ENCODE assay signal across 10 cellular contexts in the genomic region with DNA sequence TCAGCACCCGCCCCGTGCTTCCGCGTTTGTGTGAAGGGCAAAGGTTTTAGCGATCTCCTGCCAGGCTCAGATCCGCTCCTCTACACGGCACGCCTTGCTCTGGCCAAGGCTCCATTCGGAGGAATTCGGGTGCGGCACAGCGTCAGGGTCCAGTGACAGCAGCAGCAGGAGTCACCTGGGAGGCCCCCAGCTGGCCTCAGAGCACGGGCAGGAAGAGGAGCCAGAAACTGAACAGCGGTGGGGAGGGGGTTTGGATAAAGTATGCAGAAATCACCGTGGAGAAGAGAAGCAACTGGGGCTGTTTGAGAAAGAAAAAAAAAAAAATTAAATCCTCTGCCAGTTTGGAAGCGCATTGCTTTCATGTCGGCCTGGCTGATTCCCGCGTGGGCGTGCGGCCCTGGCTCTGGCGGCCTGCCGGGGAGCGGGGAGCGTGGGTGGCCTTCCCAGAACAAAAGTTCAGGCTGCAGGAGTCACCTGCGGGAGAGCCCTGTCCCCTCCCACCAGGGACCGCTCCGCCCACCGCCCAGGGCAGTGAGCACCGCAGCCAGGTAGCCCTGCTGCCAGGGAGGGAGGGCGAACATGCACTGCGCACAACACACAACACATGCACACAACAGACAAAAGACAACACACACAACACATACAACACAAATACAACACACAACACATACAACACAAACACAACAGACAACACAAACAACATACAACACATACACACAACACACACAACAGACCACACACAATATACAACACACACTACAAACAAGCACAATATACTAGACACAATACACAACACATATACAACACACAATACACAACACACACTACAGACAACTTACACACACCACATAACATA.
DNase-seq lines count a peak whose midpoint lies in the region; ATAC-seq, FAIRE-seq and TF ChIP-seq lines count a peak whose summit lies in the region.
"Had no signal": no experiment of that assay in that cellular context is flagged by ENCODE, and none has a peak within 500 bp of the region (broad histone marks: within the 10 kb centered on the region; RNA-seq: fewer than 3 reads in every experiment).

No MANE protein-coding gene starts in this region.

- H3K27me3 ChIP-seq in Caco-2 (replicated peaks; ENCODE audit: control insufficient read depth, insufficient read depth, low read length) (no peaks in the 10 kb centered on the region), bronchial epithelial cell (ENCODE audit: control insufficient read depth, insufficient read depth, low read length) (no peaks in the 10 kb centered on the region), layer of hippocampus (ENCODE audit: control insufficient read depth, insufficient read depth, low read length) (no peaks in the 10 kb centered on the region), subcutaneous abdominal adipose tissue (ENCODE audit: control insufficient read depth in 5 of 5, insufficient read depth in 4 of 5, low read length in 5 of 5) (no peaks in the 10 kb centered on the region)

- no peaks in the 10 kb centered on the region for H3K9me3 ChIP-seq in Caco-2
- H3K9me3 ChIP-seq in subcutaneous abdominal adipose tissue (ENCODE audit: control insufficient read depth in 5 of 5, low read length in 5 of 5) = no peaks in the 10 kb centered on the region

- intact Hi-C loops in Caco-2 (cut with micrococcal nuclease; ENCODE audit: unreplicated experiment) = loop anchor here (2.0 to 10.0 kb wide), 4 partner anchors 45 to 171 kb away; partner anchors contain the start of gene ETS2

- POLR2A ChIA-PET in Caco-2 (lab: Charles Lee) = no interaction called here

- H3K4me3 ChIP-seq in Caco-2 (ENCODE audit: low read depth, low read length) = peak overlapping the region; percentile 16
- no peak overlapping the region for H3K4me3 ChIP-seq in bronchial epithelial cell (ENCODE audit: low read depth, low read length)
- peak overlapping the region; percentile 14 to 51 (median 38) for H3K4me3 ChIP-seq in subcutaneous abdominal adipose tissue (ENCODE audit: low read depth in 1 of 5, low read length in 5 of 5)

- CTCF ChIA-PET in Caco-2 (lab: Charles Lee) = no interaction called here

- peaks cover 48% of the 10 kb centered on the region for H3K4me1 ChIP-seq in Caco-2
- peaks cover 6 to 50% (median 17%) of the 10 kb centered on the region in 5 donors for H3K4me1 ChIP-seq in subcutaneous abdominal adipose tissue (ENCODE audit: control insufficient read depth in 5 of 5, insufficient read depth in 5 of 5, low read length in 5 of 5)

- H3K4me3 Mint-ChIP-seq in Caco-2 (ENCODE audit: unreplicated experiment) = no peak overlapping the region
- H3K4me3 Mint-ChIP-seq: activated naive CD4-positive, alpha-beta T cell treated with anti-CD3 and anti-CD28 coated beads, Interleukin-2, amount 50 U/mL, for 24 hours; stimulated activated naive CD8-positive, alpha-beta T cell treated with anti-CD3 and anti-CD28 coated beads, Interleukin-15, Interleukin-2, amounts not matched to agents 100 ng/mL and 50 ng/mL, for 24 hours had no signal

- H3K36me3 ChIP-seq in Caco-2 (ENCODE audit: control insufficient read depth, insufficient read depth, low read length) (no peaks in the 10 kb centered on the region), bronchial epithelial cell (ENCODE audit: control insufficient read depth, insufficient read depth, low read length) (no peaks in the 10 kb centered on the region), subcutaneous abdominal adipose tissue (ENCODE audit: control insufficient read depth in 5 of 5, insufficient read depth in 5 of 5, low read length in 5 of 5) (no peaks in the 10 kb centered on the region)

- TSS peak; percentile 96 for BruUV-seq in Caco-2 (replicated peaks; lab: Mats Ljungman, UMichigan)

- peak overlapping the region; percentile 54 for H3K27ac ChIP-seq in layer of hippocampus (ENCODE audit: low read depth, low read length)
- peak overlapping the region; percentile 61 for H3K27ac ChIP-seq in subcutaneous abdominal adipose tissue (ENCODE audit: low read depth, low read length)

- H3K27ac Mint-ChIP-seq in Caco-2 (ENCODE audit: unreplicated experiment) = no peak overlapping the region
- H3K27ac Mint-ChIP-seq: activated naive CD4-positive, alpha-beta T cell treated with anti-CD3 and anti-CD28 coated beads, Interleukin-2, amount 50 U/mL, for 24 hours; stimulated activated naive CD8-positive, alpha-beta T cell treated with anti-CD3 and anti-CD28 coated beads, Interleukin-15, Interleukin-2, amounts not matched to agents 100 ng/mL and 50 ng/mL, for 24 hours had no signal

- peaks cover 18% of the 10 kb centered on the region for H3K4me1 Mint-ChIP-seq in Caco-2 (ENCODE audit: low read depth, unreplicated experiment)
- H3K4me1 Mint-ChIP-seq: activated naive CD4-positive, alpha-beta T cell treated with anti-CD3 and anti-CD28 coated beads, Interleukin-2, amount 50 U/mL, for 24 hours had no signal

- H3K36me3 Mint-ChIP-seq in Caco-2 (ENCODE audit: insufficient read depth, unreplicated experiment) = no peaks in the 10 kb centered on the region
- H3K36me3 Mint-ChIP-seq: activated naive CD4-positive, alpha-beta T cell treated with anti-CD3 and anti-CD28 coated beads, Interleukin-2, amount 50 U/mL, for 24 hours had no signal

- peak; percentile 88 to 93 for DNase-seq in Caco-2
- DNase-seq in NCI-H187 treated with DMSO at 0.1 percent for 48 hours (lab: John Stamatoyannopoulos, UW) = peak; percentile 21
- DNase-seq in bronchial epithelial cell (ENCODE audit: low read depth) = peak; percentile 85
- no peak for DNase-seq in effector CD4-positive, alpha-beta T cell

- no peaks in the 10 kb centered on the region for H3K27me3 Mint-ChIP-seq in Caco-2 (ENCODE audit: insufficient read depth, unreplicated experiment)

- peak overlapping the region in 2 of 5 donors; percentile 11 to 55 for H3K9ac ChIP-seq in subcutaneous abdominal adipose tissue (ENCODE audit: low read length in 5 of 5)

- FAIRE-seq in bronchial epithelial cell (lab: Jason Lieb, UNC) = peak; percentile 79

- ATAC-seq in HG03432 (IDR thresholded peaks at IDR 0.05; ENCODE audit: unreplicated experiment) (no peak), HG03469 (IDR thresholded peaks at IDR 0.05; ENCODE audit: unreplicated experiment) (no peak)

- TF ChIP-seq CTCF in Caco-2 (IDR thresholded peaks at IDR 0.05; ENCODE audit: insufficient read depth in 1 of 2, low read depth in 1 of 2, low read length in 1 of 2, severe bottlenecking in 1 of 2, unreplicated experiment in 1 of 2) (no peak), bronchial epithelial cell (IDR thresholded peaks at IDR 0.05; ENCODE audit: insufficient read depth, low read length, severe bottlenecking) (no peak)

- peaks cover 3% of the 10 kb centered on the region for H3K9me3 Mint-ChIP-seq in Caco-2 (ENCODE audit: unreplicated experiment)
- H3K9me3 Mint-ChIP-seq: activated naive CD4-positive, alpha-beta T cell treated with anti-CD3 and anti-CD28 coated beads, Interleukin-2, amount 50 U/mL, for 24 hours; stimulated activated naive CD8-positive, alpha-beta T cell treated with anti-CD3 and anti-CD28 coated beads, Interleukin-15, Interleukin-2, amounts not matched to agents 100 ng/mL and 50 ng/mL, for 24 hours had no signal
